In the genomic region with DNA sequence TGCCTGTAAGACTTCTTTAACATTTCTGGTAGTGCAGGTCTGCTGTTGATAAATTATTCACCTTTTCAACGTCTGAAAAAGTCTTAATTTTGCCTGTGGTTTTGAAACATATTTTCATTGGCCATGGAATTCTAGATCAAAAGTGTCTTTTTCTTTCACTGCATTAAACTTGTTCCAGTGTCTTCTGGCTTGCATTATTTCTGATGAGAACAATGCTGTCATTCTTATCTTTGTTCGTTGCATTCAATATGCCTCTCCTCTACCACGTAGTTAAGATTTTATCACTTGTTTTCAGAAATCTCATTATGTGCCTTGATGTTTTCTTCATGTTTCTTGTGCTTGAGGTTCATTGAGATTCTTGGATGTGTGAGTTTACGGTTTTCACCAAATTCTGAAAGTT, we compare ENCODE assay signal across 37 cellular contexts. TPM values are rescaled to one million over a fixed set of nuclear protein-coding genes. Genes with fewer than 3 reads are reported as not detected.
"Had no signal": no experiment of that assay in that cellular context is flagged by ENCODE, and none has a peak within 500 bp of the region (broad histone marks: within the 10 kb centered on the region; RNA-seq: fewer than 3 reads in every experiment).

No MANE protein-coding gene starts in this region.

- H3K4me3 ChIP-seq: MG63 had no signal

- H3K27ac ChIP-seq: KMS-11 had no signal

- DNase-seq: Karpas-422, Kasumi-1, MG63, MM.1S, MV-4-11, NCI-H1048, NCI-H1092, NCI-H1092 treated with DMSO at 0.1 percent for 48 hours, NCI-H1105, NCI-H1105 treated with DMSO at 0.1 percent for 48 hours, NCI-H1417, NCI-H1417 treated with DMSO at 0.1 percent for 48 hours, NCI-H1436, NCI-H1436 treated with DMSO at 0.1 percent for 48 hours, NCI-H146, NCI-H1694, NCI-H1694 treated with DMSO at 0.1 percent for 48 hours, NCI-H187, NCI-H187 treated with DMSO at 0.1 percent for 48 hours, NCI-H1930, NCI-H2029, NCI-H2029 treated with DMSO at 0.1 percent for 48 hours, NCI-H2081, NCI-H2081 treated with DMSO at 0.1 percent for 48 hours, NCI-H2107, NCI-H2171, NCI-H2171 treated with DMSO at 0.1 percent for 48 hours, NCI-H2227 treated with DMSO at 0.1 percent for 48 hours, NCI-H226, NCI-H345, NCI-H446, NCI-H446 treated with DMSO at 0.1 percent for 48 hours, NCI-H510A, NCI-H510A treated with DMSO at 0.1 percent for 48 hours had no signal

- H3K9ac ChIP-seq: KMS-11 had no signal

- H3K27me3 ChIP-seq: MG63 had no signal

- H3K4me2 ChIP-seq: KMS-11 had no signal

- H3K36me3 ChIP-seq: MG63 had no signal

RNA-seq across cellular contexts. Expression of gene KIF26A, which starts 13.4 kb away (rescaled TPM):
- total RNA-seq: LHCN-M2, M059J had no signal

RNA-seq across cellular contexts. Expression of gene ASPG, which starts 39.5 kb away (rescaled TPM):
- total RNA-seq: M059J had no signal
